Comparison of ENCODE assay signal across 19 cellular contexts in genomic region chr22:32605576-32605975, GRCh38.
"Had no signal": no experiment of that assay in that cellular context is flagged by ENCODE, and none has a peak within 500 bp of the region (broad histone marks: within the 10 kb centered on the region; RNA-seq: fewer than 3 reads in every experiment).

No MANE protein-coding gene starts in this region.

- H3K4me1 ChIP-seq: body of pancreas, gastrocnemius medialis, tibial artery had no signal

- H3K27me3 ChIP-seq: body of pancreas, esophagus muscularis mucosa, gastrocnemius medialis had no signal

- H3K4me3 ChIP-seq: body of pancreas, esophagus muscularis mucosa, gastrocnemius medialis, tibial artery had no signal

- ATAC-seq: activated CD4-positive, CD25-positive, alpha-beta regulatory T cell treated with anti-CD3 and anti-CD28 coated beads, Interleukin-2, amount 50 U/mL, for 24 hours; activated CD8-positive, alpha-beta memory T cell treated with anti-CD3 and anti-CD28 coated beads, Interleukin-2, amount 10 ng/mL, durations not matched to agents 7 days and 5 days; body of pancreas; gastrocnemius medialis; left cardiac atrium; naive thymus-derived CD4-positive, alpha-beta T cell had no signal

- H3K9me3 ChIP-seq: body of pancreas, esophagus muscularis mucosa, gastrocnemius medialis, tibial artery had no signal

- H3K36me3 ChIP-seq: esophagus muscularis mucosa, gastrocnemius medialis, tibial artery had no signal

- H3K27ac ChIP-seq: body of pancreas, esophagus muscularis mucosa, gastrocnemius medialis, tibial artery, VCaP had no signal

- DNase-seq: activated CD4-positive, alpha-beta T cell treated with anti-CD3 and anti-CD28 coated beads, Interleukin-2, amount 10 ng/mL, durations not matched to agents 24 days and 14 days; activated CD8-positive, alpha-beta memory T cell treated with anti-CD3 and anti-CD28 coated beads, Interleukin-2, amount 10 ng/mL, durations not matched to agents 7 days and 5 days; activated gamma-delta T cell; activated naive CD4-positive, alpha-beta T cell treated with anti-CD3 and anti-CD28 coated beads, Interleukin-2, amount 50 U/mL, for 16 hours; activated T-cell treated with anti-CD3 and anti-CD28 coated beads for 4 hours; anterior cingulate cortex; body of pancreas; effector memory CD4-positive, alpha-beta T cell; gastrocnemius medialis; hippocampal formation; left cardiac atrium; retina; stimulated activated CD4-positive, alpha-beta T cell treated with anti-CD3 and anti-CD28 coated beads, Interleukin-12 subunit alpha, Interleukin-12 subunit beta, amount 100 ng/mL, for 4 hours; substantia nigra; tibial artery had no signal
